ENCODE assay signal across 9 cellular contexts in the genomic region with DNA sequence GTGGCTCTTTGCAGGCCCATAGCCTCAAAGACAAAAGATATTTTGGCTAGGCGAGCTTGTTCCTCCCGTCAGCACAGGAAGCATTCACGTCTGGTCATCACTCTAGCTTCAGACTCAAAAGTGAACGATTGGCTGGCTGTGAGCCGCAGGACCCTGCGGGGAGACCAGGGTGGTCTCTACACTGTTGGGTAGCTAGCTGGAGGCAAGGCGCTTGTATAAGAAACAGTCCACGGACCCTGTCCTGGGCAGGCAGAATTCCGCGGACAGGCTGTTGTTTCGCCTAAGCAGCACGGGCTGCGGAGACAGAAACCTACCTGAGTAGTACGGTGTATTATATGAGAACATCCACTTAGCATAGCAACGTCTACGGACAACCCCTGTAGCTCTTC. TPM values are rescaled to one million over a fixed set of nuclear protein-coding genes. Genes with fewer than 3 reads are reported as not detected.
DNase-seq lines count a peak whose midpoint lies in the region; ATAC-seq and TF ChIP-seq lines count a peak whose summit lies in the region.
"Had no signal": no experiment of that assay in that cellular context is flagged by ENCODE, and none has a peak within 500 bp of the region (broad histone marks: within the 10 kb centered on the region; RNA-seq: fewer than 3 reads in every experiment).

No MANE protein-coding gene starts in this region.

- H3K36me3 ChIP-seq in skeletal muscle satellite cell (ENCODE audit: insufficient read depth, low read length) = no peaks in the 10 kb centered on the region

- peak overlapping the region; percentile 22 for H3K27ac ChIP-seq in foreskin keratinocyte
- H3K27ac ChIP-seq: 22Rv1 had no signal

- H3K4me3 Mint-ChIP-seq in T-helper 2 cell treated with Interferon-gamma antibody and Interleukin-4, amounts not matched to agents 5 μg/mL and 100 μg/mL, for 36 hours = peak overlapping the region; percentile 90

- peaks cover 39% of the 10 kb centered on the region for H3K4me1 Mint-ChIP-seq in T-helper 2 cell treated with Interferon-gamma antibody and Interleukin-4, amounts not matched to agents 5 μg/mL and 100 μg/mL, for 36 hours (ENCODE audit: low read depth)

- peaks cover 21% of the 10 kb centered on the region for H3K36me3 Mint-ChIP-seq in T-helper 2 cell treated with Interferon-gamma antibody and Interleukin-4, amounts not matched to agents 5 μg/mL and 100 μg/mL, for 36 hours (ENCODE audit: low read depth)

- no peak for TF ChIP-seq CTCF in foreskin keratinocyte (conservative IDR thresholded peaks at IDR 0.05)

- no peak overlapping the region for H3K9ac ChIP-seq in skeletal muscle satellite cell (ENCODE audit: low read depth, low read length)

- H3K9me3 Mint-ChIP-seq in T-helper 2 cell treated with Interferon-gamma antibody and Interleukin-4, amounts not matched to agents 5 μg/mL and 100 μg/mL, for 36 hours = no peaks in the 10 kb centered on the region

- H3K9me3 ChIP-seq in skeletal muscle satellite cell (replicated peaks; ENCODE audit: low read length) = no peaks in the 10 kb centered on the region

- no peaks in the 10 kb centered on the region for H3K27me3 ChIP-seq in foreskin keratinocyte
- no peaks in the 10 kb centered on the region for H3K27me3 ChIP-seq in skeletal muscle satellite cell (ENCODE audit: control insufficient read depth, insufficient read depth, low read length)

- peaks cover 14% of the 10 kb centered on the region for H3K4me1 ChIP-seq in foreskin keratinocyte
- H3K4me1 ChIP-seq in skeletal muscle satellite cell (ENCODE audit: control insufficient read depth, insufficient read depth, low read length) = peaks cover 29% of the 10 kb centered on the region

- H3K27ac Mint-ChIP-seq in T-helper 2 cell treated with Interferon-gamma antibody and Interleukin-4, amounts not matched to agents 5 μg/mL and 100 μg/mL, for 36 hours = peak overlapping the region; percentile 93

- peak overlapping the region; percentile 85 for H3K4me3 ChIP-seq in skeletal muscle satellite cell (ENCODE audit: low read length)

- peak; percentile 65 for DNase-seq in DMS153 treated with DMSO at 0.1 percent for 48 hours (lab: John Stamatoyannopoulos, UW; ENCODE audit: unreplicated experiment)
- no peak for DNase-seq in DMS153 (lab: John Stamatoyannopoulos, UW)
- no peak for DNase-seq in T-helper 2 cell treated with Interferon-gamma antibody and Interleukin-4, amounts not matched to agents 5 μg/mL and 100 μg/mL, for 36 hours (ENCODE audit: low spot score)
- DNase-seq in foreskin keratinocyte = no peak
- DNase-seq in NCI-H82 treated with DMSO at 0.1 percent for 48 hours (lab: John Stamatoyannopoulos, UW; ENCODE audit: unreplicated experiment) = no peak
- DNase-seq in stimulated activated CD4-positive, alpha-beta T cell treated with anti-CD3 and anti-CD28 coated beads, Interleukin-2, amount 100 ng/mL, for 24 hours = no peak

- peak overlapping the region; percentile 82 for H3K4me2 ChIP-seq in skeletal muscle satellite cell (ENCODE audit: low read length)

- ATAC-seq in HG02759 (IDR thresholded peaks at IDR 0.05; ENCODE audit: unreplicated experiment) (peak; percentile 21), foreskin keratinocyte (peak; percentile 25)

- no peaks in the 10 kb centered on the region for H3K27me3 Mint-ChIP-seq in T-helper 2 cell treated with Interferon-gamma antibody and Interleukin-4, amounts not matched to agents 5 μg/mL and 100 μg/mL, for 36 hours (ENCODE audit: low read depth)

RNA-seq across cellular contexts. Expression of gene WBP11, which starts 29.6 kb away (rescaled TPM):
- 37.3 and 42.6 TPM in 2 replicates for total RNA-seq in foreskin keratinocyte
- 22.2 and 28.7 TPM in 2 replicates for polyA plus RNA-seq in foreskin keratinocyte
- total RNA-seq in skeletal muscle satellite cell (2012; rRNA removed) = 15.2 and 18.3 TPM in 2 replicates

RNA-seq across cellular contexts. Expression of gene C12orf60, which starts 29.8 kb away (rescaled TPM):
- 1.8 and 1.9 TPM in 2 replicates for total RNA-seq in foreskin keratinocyte
- 1.9 and 2.0 TPM in 2 replicates for polyA plus RNA-seq in foreskin keratinocyte
- total RNA-seq in skeletal muscle satellite cell (2012; rRNA removed) = 1.5 and 4.4 TPM in 2 replicates

RNA-seq across cellular contexts. Expression of gene SMCO3, which starts 40.3 kb away (rescaled TPM):
- total RNA-seq in foreskin keratinocyte = not detected in 2 replicates
- polyA plus RNA-seq in foreskin keratinocyte = not detected in 2 replicates
- under 0.01 and 0.25 TPM in 2 replicates for total RNA-seq in skeletal muscle satellite cell (2012; rRNA removed)
